Comparison of ENCODE assay signal across 11 cellular contexts in genomic region chr4:102684605-102685052, GRCh38.
DNase-seq lines count a peak whose midpoint lies in the region; ATAC-seq and TF ChIP-seq lines count a peak whose summit lies in the region.
"Had no signal": no experiment of that assay in that cellular context is flagged by ENCODE, and none has a peak within 500 bp of the region (broad histone marks: within the 10 kb centered on the region; RNA-seq: fewer than 3 reads in every experiment).

No MANE protein-coding gene starts in this region.

- peaks cover 21% of the 10 kb centered on the region for H3K4me1 ChIP-seq in ACC112 (ENCODE audit: control insufficient read depth, insufficient read depth, low read length, unreplicated experiment)

- no peaks in the 10 kb centered on the region for H3K79me2 ChIP-seq in ACC112 (ENCODE audit: control insufficient read depth, insufficient read depth, low read length, unreplicated experiment)

- H3K27me3 ChIP-seq in ACC112 (ENCODE audit: insufficient read depth, low read length), result no peaks in the 10 kb centered on the region

- ATAC-seq in GM21619 (IDR thresholded peaks at IDR 0.05; ENCODE audit: unreplicated experiment) (peak; percentile 11), HG03354 (IDR thresholded peaks at IDR 0.05; ENCODE audit: poor library complexity, severe bottlenecking, unreplicated experiment) (no peak)

- no peaks in the 10 kb centered on the region; the same call in 1 of the 2 replicates for H3K36me3 ChIP-seq in ACC112 (ENCODE audit: insufficient read depth, low read length)

- peak overlapping the region; percentile 27; the same call in 1 of the 2 replicates for H3K27ac ChIP-seq in ACC112 (ENCODE audit: low read depth, low read length)
- H3K27ac ChIP-seq: skin epidermis had no signal

- no peak overlapping the region for H3K4me3 ChIP-seq in ACC112 (ENCODE audit: low read depth, low read length)
- H3K4me3 ChIP-seq in cardiac fibroblast (replicated peaks in 1 of 2; ENCODE audit: low read depth in 2 of 2, low read length in 2 of 2), result no peak overlapping the region
- H3K4me3 ChIP-seq: skin epidermis had no signal

- TF ChIP-seq CTCF in cardiac fibroblast (IDR thresholded peaks at IDR 0.05; ENCODE audit: low read depth, low read length), result no peak

- DNase-seq in LHCN-M2 (ENCODE audit: low read depth), result peak; percentile 48
- DNase-seq in cardiac fibroblast (ENCODE audit: low read depth in 2 of 2), result peak; percentile 14 to 79
- no peak for DNase-seq in SHP77 treated with DMSO at 0.1 percent for 48 hours (lab: John Stamatoyannopoulos, UW)
- DNase-seq in NCI-H1092 treated with DMSO at 0.1 percent for 48 hours (lab: John Stamatoyannopoulos, UW), result no peak
- DNase-seq in NCI-H345 treated with DMSO at 0.1 percent for 48 hours (lab: John Stamatoyannopoulos, UW; ENCODE audit: unreplicated experiment), result no peak
- DNase-seq: activated CD4-positive, alpha-beta T cell treated with anti-CD3 and anti-CD28 coated beads for 48 hours; stimulated activated naive CD4-positive, alpha-beta T cell had no signal

- no peak overlapping the region for H2AFZ ChIP-seq in ACC112 (ENCODE audit: low read length, unreplicated experiment)

Comparison
In these comparisons a context has a peak if more than half of its experiments do, and no peak if none do; other contexts are left out.
1. DNase-seq: peak in LHCN-M2 (single experiment) and cardiac fibroblast (2 of 2); none in SHP77 treated with DMSO at 0.1 percent for 48 hours (single experiment), NCI-H1092 treated with DMSO at 0.1 percent for 48 hours (single experiment) and NCI-H345 treated with DMSO at 0.1 percent for 48 hours (single experiment).